Comparison of ENCODE assay signal across 22 cellular contexts in the genomic region with DNA sequence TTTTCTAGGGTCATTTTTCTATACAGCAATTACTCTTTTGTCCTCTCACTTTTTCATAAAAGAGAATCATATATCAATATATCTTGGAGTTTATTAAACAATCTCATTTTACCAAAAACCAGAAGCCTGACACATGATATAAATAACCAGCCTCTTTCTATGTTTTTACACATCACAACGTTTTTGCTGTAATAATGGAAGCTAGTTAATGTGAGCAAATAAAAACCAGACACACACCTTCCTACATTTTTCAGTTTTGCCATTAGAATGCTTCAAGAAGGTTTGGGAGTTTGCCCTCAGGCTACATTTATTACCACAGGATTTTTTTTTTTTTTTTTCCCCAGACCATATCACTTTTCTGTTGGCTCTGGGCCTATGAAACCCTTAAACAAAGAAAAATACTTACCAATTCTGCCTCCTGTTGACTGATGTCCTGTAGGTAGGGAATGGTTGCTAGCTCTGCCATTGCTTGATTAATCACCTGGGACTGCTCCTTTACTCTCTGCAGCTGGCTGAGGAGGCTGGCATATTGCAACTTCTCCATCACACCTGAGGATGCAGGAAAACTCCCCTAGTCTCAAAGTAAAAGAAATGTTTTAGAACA.
DNase-seq lines count a peak whose midpoint lies in the region; ATAC-seq and TF ChIP-seq lines count a peak whose summit lies in the region.
"Had no signal": no experiment of that assay in that cellular context is flagged by ENCODE, and none has a peak within 500 bp of the region (broad histone marks: within the 10 kb centered on the region; RNA-seq: fewer than 3 reads in every experiment).

No MANE protein-coding gene starts in this region.

- H3K4me1 Mint-ChIP-seq in stimulated activated effector memory CD8-positive, alpha-beta T cell treated with anti-CD3 and anti-CD28 coated beads, Interleukin-12 subunit alpha, Interleukin-12 subunit beta, amount 100 ng/mL, for 72 hours = no peaks in the 10 kb centered on the region
- H3K4me1 Mint-ChIP-seq: activated naive CD8-positive, alpha-beta T cell treated with anti-CD3 and anti-CD28 coated beads, Interleukin-2, amount 10 ng/mL, durations not matched to agents 7 days and 5 days; IgD-negative memory B cell had no signal

- DNase-seq in NCI-H2107 treated with DMSO at 0.1 percent for 48 hours (lab: John Stamatoyannopoulos, UW; ENCODE audit: unreplicated experiment) (peak; percentile 79), NCI-H2107 (lab: John Stamatoyannopoulos, UW) (no peak), NCI-H2081 treated with DMSO at 0.1 percent for 48 hours (lab: John Stamatoyannopoulos, UW) (peak; percentile 97), GM10248 (ENCODE audit: extremely low spot score) (no peak)
- DNase-seq in activated T-cell treated with anti-CD3 and anti-CD28 coated beads, Interleukin-2, amount 50 U/mL, for 1 hour = no peak
- no peak for DNase-seq in stimulated activated effector memory CD8-positive, alpha-beta T cell treated with anti-CD3 and anti-CD28 coated beads, Interleukin-12 subunit alpha, Interleukin-12 subunit beta, amount 100 ng/mL, for 72 hours (ENCODE audit: low spot score in 2 of 2)
- DNase-seq: 8988T; activated CD4-positive, CD25-positive, alpha-beta regulatory T cell; activated CD8-positive, alpha-beta memory T cell treated with anti-CD3 and anti-CD28 coated beads for 24 hours; activated naive CD8-positive, alpha-beta T cell treated with anti-CD3 and anti-CD28 coated beads, Interleukin-2, amount 10 ng/mL, durations not matched to agents 7 days and 5 days; GM23248; MV-4-11; NCI-H526; nephron progenitor cell; SIG-M5; T-helper 17 cell; testis had no signal

- ATAC-seq in SK-N-SH treated with all-trans-retinoic acid at 6 μM for 48 hours = no peak
- no peak for ATAC-seq in stimulated activated effector memory CD8-positive, alpha-beta T cell treated with anti-CD3 and anti-CD28 coated beads, Interleukin-12 subunit alpha, Interleukin-12 subunit beta, amount 100 ng/mL, for 72 hours
- ATAC-seq in GM18502 (IDR thresholded peaks at IDR 0.05; ENCODE audit: poor library complexity, unreplicated experiment) = no peak
- ATAC-seq: T-helper 17 cell had no signal

- no peaks in the 10 kb centered on the region for H3K36me3 Mint-ChIP-seq in stimulated activated effector memory CD8-positive, alpha-beta T cell treated with anti-CD3 and anti-CD28 coated beads, Interleukin-12 subunit alpha, Interleukin-12 subunit beta, amount 100 ng/mL, for 72 hours
- H3K36me3 Mint-ChIP-seq: activated naive CD8-positive, alpha-beta T cell treated with anti-CD3 and anti-CD28 coated beads, Interleukin-2, amount 10 ng/mL, durations not matched to agents 7 days and 5 days; brain; IgD-negative memory B cell had no signal

- POLR2A ChIA-PET in GM10248 (lab: Yijun Ruan, JAX) = no interaction called here

- no peaks in the 10 kb centered on the region for H3K9me3 Mint-ChIP-seq in stimulated activated effector memory CD8-positive, alpha-beta T cell treated with anti-CD3 and anti-CD28 coated beads, Interleukin-12 subunit alpha, Interleukin-12 subunit beta, amount 100 ng/mL, for 72 hours
- H3K9me3 Mint-ChIP-seq: activated naive CD8-positive, alpha-beta T cell treated with anti-CD3 and anti-CD28 coated beads, Interleukin-2, amount 10 ng/mL, durations not matched to agents 7 days and 5 days; activated T-helper 1 cell treated with anti-CD3 and anti-CD28 coated beads, Interleukin-12 subunit alpha, Interleukin-12 subunit beta, Interleukin-2, Interleukin-4 antibody, amounts not matched to agents 30 ng/mL and 10 ng/mL and 1 ng/mL, durations not matched to agents 14 hours and 24 hours and 36 hours; nephron progenitor cell had no signal

- no peak overlapping the region for H3K4me3 Mint-ChIP-seq in stimulated activated effector memory CD8-positive, alpha-beta T cell treated with anti-CD3 and anti-CD28 coated beads, Interleukin-12 subunit alpha, Interleukin-12 subunit beta, amount 100 ng/mL, for 72 hours
- H3K4me3 Mint-ChIP-seq: activated naive CD8-positive, alpha-beta T cell treated with anti-CD3 and anti-CD28 coated beads, Interleukin-2, amount 10 ng/mL, durations not matched to agents 7 days and 5 days; activated T-helper 1 cell treated with anti-CD3 and anti-CD28 coated beads, Interleukin-12 subunit alpha, Interleukin-12 subunit beta, Interleukin-2, Interleukin-4 antibody, amounts not matched to agents 30 ng/mL and 10 ng/mL and 1 ng/mL, durations not matched to agents 14 hours and 24 hours and 36 hours; brain; IgD-negative memory B cell; nephron progenitor cell; T-helper 17 cell had no signal

- H3K27ac Mint-ChIP-seq in stimulated activated effector memory CD8-positive, alpha-beta T cell treated with anti-CD3 and anti-CD28 coated beads, Interleukin-12 subunit alpha, Interleukin-12 subunit beta, amount 100 ng/mL, for 72 hours = no peak overlapping the region
- H3K27ac Mint-ChIP-seq: activated naive CD8-positive, alpha-beta T cell treated with anti-CD3 and anti-CD28 coated beads, Interleukin-2, amount 10 ng/mL, durations not matched to agents 7 days and 5 days; activated T-helper 1 cell treated with anti-CD3 and anti-CD28 coated beads, Interleukin-12 subunit alpha, Interleukin-12 subunit beta, Interleukin-2, Interleukin-4 antibody, amounts not matched to agents 30 ng/mL and 10 ng/mL and 1 ng/mL, durations not matched to agents 14 hours and 24 hours and 36 hours; IgD-negative memory B cell; nephron progenitor cell; T-helper 17 cell had no signal

- CTCF ChIA-PET in GM10248 (lab: Yijun Ruan, JAX) = interaction anchor here (1.0 to 1.2 kb wide), 2 partner anchors 12 to 37 kb away, joined by 3 to 5 read pairs; no protein-coding TSS in a partner anchor

- TF ChIP-seq CTCF in GM10248 (IDR thresholded peaks at IDR 0.05; ENCODE audit: control extremely low read depth, extremely low read depth, low read depth, missing control alignments) = no peak

TF ChIP-seq in SK-N-SH treated with all-trans-retinoic acid at 6 μM for 48 hours, 23 proteins besides CTCF, POLR2A, EP300 and RAD21:
- TF ChIP-seq ISL1 (CRISPR knock-in tag; IDR thresholded peaks at IDR 0.05) (0 out of 2 replicates have a peak, but pooled peaks have one; percentile 11), ZC3H10 (CRISPR knock-in tag; IDR thresholded peaks at IDR 0.05) (no peak)

Comparison
In these comparisons a context has a peak if more than half of its experiments do, and no peak if none do; other contexts are left out.
1. DNase-seq: peak in NCI-H2107 treated with DMSO at 0.1 percent for 48 hours (single experiment) and NCI-H2081 treated with DMSO at 0.1 percent for 48 hours (single experiment); none in NCI-H2107 (single experiment), activated T-cell treated with anti-CD3 and anti-CD28 coated beads, Interleukin-2, amount 50 U/mL, for 1 hour (single experiment), stimulated activated effector memory CD8-positive, alpha-beta T cell treated with anti-CD3 and anti-CD28 coated beads, Interleukin-12 subunit alpha, Interleukin-12 subunit beta, amount 100 ng/mL, for 72 hours (0 of 2) and GM10248 (single experiment).